10 cellular contexts compared by ENCODE assay signal in the genomic region with DNA sequence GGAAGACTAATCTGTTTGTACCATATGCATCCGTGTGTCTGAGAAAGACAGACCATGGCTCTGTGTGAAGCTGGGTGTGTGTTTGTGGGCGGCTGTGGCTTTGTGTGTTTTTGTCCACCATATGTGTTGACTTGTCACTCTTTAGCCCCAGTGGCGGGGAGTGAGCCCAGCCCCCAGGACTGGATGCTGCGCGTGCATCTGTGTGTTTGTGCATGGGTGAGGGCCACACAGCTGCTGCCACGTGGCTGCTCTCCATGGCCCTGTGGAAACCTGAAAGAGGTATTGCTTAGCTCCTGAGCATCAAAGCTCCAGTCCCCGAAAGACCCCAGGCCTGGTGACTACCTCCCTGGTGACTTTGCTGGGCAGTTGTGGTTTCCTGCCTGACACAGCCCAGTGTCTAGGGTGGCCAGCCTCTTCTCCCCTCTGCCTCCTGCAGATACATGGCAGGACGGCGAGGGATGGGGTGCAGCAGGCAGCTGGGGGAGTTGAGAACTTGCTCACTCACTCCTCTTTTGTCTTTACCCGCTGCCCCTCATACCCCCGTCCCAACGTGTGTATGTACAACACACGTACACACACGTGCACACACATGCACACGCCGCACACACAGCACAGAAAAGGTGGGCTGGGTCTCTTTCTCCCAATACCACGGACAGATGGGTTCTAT. TPM values are rescaled to one million over a fixed set of nuclear protein-coding genes. Genes with fewer than 3 reads are reported as not detected.
DNase-seq lines count a peak whose midpoint lies in the region; ATAC-seq, FAIRE-seq and TF ChIP-seq lines count a peak whose summit lies in the region.
"Had no signal": no experiment of that assay in that cellular context is flagged by ENCODE, and none has a peak within 500 bp of the region (broad histone marks: within the 10 kb centered on the region; RNA-seq: fewer than 3 reads in every experiment).

No MANE protein-coding gene starts in this region.

- H3K27me3 Mint-ChIP-seq in dendritic cell treated with granulocyte-macrophage colony-stimulating factor and Interleukin-4, amounts not matched to agents 40 ng/mL and 50 ng/mL, for 4 days = peaks cover 50% of the 10 kb centered on the region

- ATAC-seq in heart left ventricle = no peak
- ATAC-seq: stimulated activated memory B cell treated with anti-CD40 and anti-IgM and Interleukin-4, amounts not matched to agents 10 μg/mL and 1 μg/mL and 100 μg/mL, for 72 hours had no signal

- WGBS in heart left ventricle, 4 donors = 62 to 75% (median 73%) methylated on average over 16 to 17 of the region's 17 CpGs

- no peaks in the 10 kb centered on the region for H3K36me3 Mint-ChIP-seq in dendritic cell treated with granulocyte-macrophage colony-stimulating factor and Interleukin-4, amounts not matched to agents 40 ng/mL and 50 ng/mL, for 4 days (ENCODE audit: low read depth)
- H3K36me3 Mint-ChIP-seq: activated naive CD8-positive, alpha-beta T cell treated with anti-CD3 and anti-CD28 coated beads, Interleukin-2, amount 10 ng/mL, durations not matched to agents 7 days and 5 days; stimulated activated memory B cell treated with anti-CD40 and anti-IgM and Interleukin-4, amounts not matched to agents 10 μg/mL and 1 μg/mL and 100 μg/mL, for 72 hours had no signal

- no peaks in the 10 kb centered on the region for H3K9me3 Mint-ChIP-seq in dendritic cell treated with granulocyte-macrophage colony-stimulating factor and Interleukin-4, amounts not matched to agents 40 ng/mL and 50 ng/mL, for 4 days
- H3K9me3 Mint-ChIP-seq: activated naive CD8-positive, alpha-beta T cell treated with anti-CD3 and anti-CD28 coated beads, Interleukin-2, amount 10 ng/mL, durations not matched to agents 7 days and 5 days; stimulated activated memory B cell treated with anti-CD40 and anti-IgM and Interleukin-4, amounts not matched to agents 10 μg/mL and 1 μg/mL and 100 μg/mL, for 72 hours had no signal

- no peak for TF ChIP-seq CTCF in heart left ventricle (IDR thresholded peaks at IDR 0.05)

- H3K27me3 ChIP-seq in heart left ventricle = peaks cover 0 to 16% (median 0%) of the 10 kb centered on the region in 9 donors
- peaks cover 4% of the 10 kb centered on the region for H3K27me3 ChIP-seq in muscle layer of duodenum (ENCODE audit: low read depth, low read length)

- H3K4me3 ChIP-seq in heart left ventricle (peak overlapping the region in 10 of 12 donors; percentile 48 to 66 (median 58)), muscle layer of duodenum (ENCODE audit: low read depth in 1 of 2, low read length in 2 of 2) (peak overlapping the region; percentile 33 to 64)

- H3K4me1 ChIP-seq in heart left ventricle (peaks cover 0 to 46% (median 15%) of the 10 kb centered on the region in 12 donors), muscle layer of duodenum (ENCODE audit: control insufficient read depth in 1 of 2, insufficient read depth in 2 of 2, low read length in 2 of 2) (peaks cover 18 to 61% of the 10 kb centered on the region in 2 donors)

- FAIRE-seq in urothelium cell line (lab: Jason Lieb, UNC) = peak; percentile 72

- H3K4me3 Mint-ChIP-seq in dendritic cell treated with granulocyte-macrophage colony-stimulating factor and Interleukin-4, amounts not matched to agents 40 ng/mL and 50 ng/mL, for 4 days = peak overlapping the region; percentile 35
- H3K4me3 Mint-ChIP-seq: stimulated activated memory B cell treated with anti-CD40 and anti-IgM and Interleukin-4, amounts not matched to agents 10 μg/mL and 1 μg/mL and 100 μg/mL, for 72 hours had no signal

- H3K9me3 ChIP-seq in heart left ventricle = no peaks in the 10 kb centered on the region
- H3K9me3 ChIP-seq in muscle layer of duodenum (ENCODE audit: control insufficient read depth in 1 of 2, low read length in 2 of 2) = no peaks in the 10 kb centered on the region

- H3K27ac ChIP-seq in heart left ventricle = peak overlapping the region in 10 of 12 donors; percentile 27 to 80 (median 68)
- H3K27ac ChIP-seq in muscle layer of duodenum (ENCODE audit: low read length) = no peak overlapping the region

- H3K27ac Mint-ChIP-seq in dendritic cell treated with granulocyte-macrophage colony-stimulating factor and Interleukin-4, amounts not matched to agents 40 ng/mL and 50 ng/mL, for 4 days = no peak overlapping the region
- H3K27ac Mint-ChIP-seq: activated naive CD8-positive, alpha-beta T cell treated with anti-CD3 and anti-CD28 coated beads, Interleukin-2, amount 10 ng/mL, durations not matched to agents 7 days and 5 days; stimulated activated memory B cell treated with anti-CD40 and anti-IgM and Interleukin-4, amounts not matched to agents 10 μg/mL and 1 μg/mL and 100 μg/mL, for 72 hours had no signal

- intact Hi-C loops in heart left ventricle (cut with DNase I) (loop anchor here in 1 of 10 donors (5.0 kb wide), 1 partner anchor 144 kb away; the partner anchor contains the start of gene MAGEF1), cardiac septum (cut with DNase I) (no loop called here)
- intact Hi-C loops in dendritic cell treated with granulocyte-macrophage colony-stimulating factor and Interleukin-4, amounts not matched to agents 40 ng/mL and 50 ng/mL, for 4 days (cut with micrococcal nuclease) = no loop called here

- DNase-seq in heart left ventricle (peak in 1 of 5 donors; percentile 60), cardiac septum (ENCODE audit: low spot score) (no peak), urothelium cell line (ENCODE audit: low spot score) (no peak), pons (ENCODE audit: low spot score) (no peak), SIG-M5 treated with dmso at 0.1 percent for 504 hours (lab: John Stamatoyannopoulos, UW; ENCODE audit: unreplicated experiment) (no peak), DMS79 (lab: John Stamatoyannopoulos, UW) (no peak)
- DNase-seq: activated naive CD8-positive, alpha-beta T cell treated with anti-CD3 and anti-CD28 coated beads, Interleukin-2, amount 10 ng/mL, durations not matched to agents 7 days and 5 days had no signal

- H3K36me3 ChIP-seq in heart left ventricle (peaks cover 0 to 8% (median 0%) of the 10 kb centered on the region in 9 donors), muscle layer of duodenum (ENCODE audit: control insufficient read depth in 1 of 2, insufficient read depth in 2 of 2, low read length in 2 of 2) (peaks cover 4 to 5% of the 10 kb centered on the region in 2 donors)

- H3K4me1 Mint-ChIP-seq in dendritic cell treated with granulocyte-macrophage colony-stimulating factor and Interleukin-4, amounts not matched to agents 40 ng/mL and 50 ng/mL, for 4 days (ENCODE audit: low read depth) = peaks cover 53% of the 10 kb centered on the region
- H3K4me1 Mint-ChIP-seq: activated naive CD8-positive, alpha-beta T cell treated with anti-CD3 and anti-CD28 coated beads, Interleukin-2, amount 10 ng/mL, durations not matched to agents 7 days and 5 days had no signal

- TF ChIP-seq POLR2A in heart left ventricle (IDR thresholded peaks at IDR 0.05) = no peak

RNA-seq across cellular contexts. Expression of gene EPHB3, which starts 6.5 kb away (rescaled TPM):
- total RNA-seq in heart left ventricle (1 to 10 TPM in 8 of 9 donors, under 1 TPM in 1; 1.00 to 4.6 (median 2.4) TPM), cardiac septum (3.6 TPM)
- polyA plus RNA-seq in heart left ventricle = 1 to 10 TPM; 1.4 TPM
